8 cellular contexts compared by ENCODE assay signal in genomic region chr17:31095239-31096105, GRCh38. TPM values are rescaled to one million over a fixed set of nuclear protein-coding genes. Genes with fewer than 3 reads are reported as not detected.
DNase-seq lines count a peak whose midpoint lies in the region; ATAC-seq, FAIRE-seq and TF ChIP-seq lines count a peak whose summit lies in the region.

No MANE protein-coding gene starts in this region.

- intact Hi-C loops in psoas muscle (cut with DNase I) = no loop called here

- H3K27me3 ChIP-seq in SU-DHL-6 (ENCODE audit: low read length) (no peaks in the 10 kb centered on the region), psoas muscle (ENCODE audit: insufficient read depth in 3 of 3, low read length in 2 of 3) (no peaks in the 10 kb centered on the region)

- peak; percentile 60 to 77 for DNase-seq in A549 (ENCODE audit: low read depth in 1 of 2, low spot score in 1 of 2)
- DNase-seq in Jurkat, Clone E6-1 (ENCODE audit: low read depth, low spot score) = peak; percentile 23
- peak; percentile 79 for DNase-seq in astrocyte of the hippocampus (ENCODE audit: low read depth, low spot score)
- DNase-seq in hepatic stellate cell (ENCODE audit: low spot score) = peak; percentile 47
- peak; percentile 46 to 72 for DNase-seq in psoas muscle
- no peak for DNase-seq in occipital lobe (lab: John Stamatoyannopoulos, UW)

- H2AFZ ChIP-seq in SU-DHL-6 (ENCODE audit: low read depth, low read length, severe bottlenecking) = peak overlapping the region; percentile 75

- H3K9me3 ChIP-seq in A549 (no peaks in the 10 kb centered on the region), SU-DHL-6 (ENCODE audit: insufficient read depth, low read length) (no peaks in the 10 kb centered on the region), psoas muscle (no peaks in the 10 kb centered on the region)

- H3K4me2 ChIP-seq in A549 (peak overlapping the region; percentile 79), SU-DHL-6 (ENCODE audit: low read depth, low read length, poor library complexity, severe bottlenecking) (peak overlapping the region; percentile 85)

- POLR2A ChIA-PET in A549 (lab: Yijun Ruan, JAX) = interaction anchor here (0.7 to 2.8 kb wide), 3 partner anchors 22 to 174 kb away, joined by 3 to 15 read pairs (median 9); partner anchors contain the start of gene RNF135

- H3K4me3 ChIP-seq in A549 (peak overlapping the region; percentile 85), SU-DHL-6 (ENCODE audit: insufficient read depth, low read length, poor library complexity, severe bottlenecking) (peak overlapping the region; percentile 90), psoas muscle (peak overlapping the region; percentile 91)
- peak overlapping the region; percentile 71 for H3K4me3 ChIP-seq in Jurkat, Clone E6-1 (ENCODE audit: low read length)

- H3K36me3 ChIP-seq in SU-DHL-6 (ENCODE audit: low read length) (no peaks in the 10 kb centered on the region), psoas muscle (ENCODE audit: insufficient read depth in 1 of 2, low read depth in 1 of 2) (no peaks in the 10 kb centered on the region)

- peaks cover 18% of the 10 kb centered on the region for H3F3A ChIP-seq in SU-DHL-6 (ENCODE audit: insufficient read depth)

- no peaks in the 10 kb centered on the region for H4K20me1 ChIP-seq in SU-DHL-6 (ENCODE audit: low read depth, low read length)

- H3K4me1 ChIP-seq in A549 = peaks cover 22% of the 10 kb centered on the region; the same call in 2 of the 3 replicates
- peaks cover 4% of the 10 kb centered on the region for H3K4me1 ChIP-seq in psoas muscle

- TF ChIP-seq RAD21 in A549 (conservative IDR thresholded peaks at IDR 0.05 in 1 of 2, IDR thresholded peaks at IDR 0.05 in 1 of 2) = no peak

- H3K79me2 ChIP-seq in SU-DHL-6 (ENCODE audit: insufficient read depth, low read length) = peaks cover 27% of the 10 kb centered on the region

- TF ChIP-seq POLR2A in A549 (IDR thresholded peaks at IDR 0.05; ENCODE audit: low read length) = peak; percentile 32; the same call in 1 of the 2 replicates
- no peak for TF ChIP-seq POLR2A in GM18505 (IDR thresholded peaks at IDR 0.05; ENCODE audit: borderline replicate concordance, extremely low read depth, insufficient read depth, insufficient read length)

- 2% methylated on average over 18 of the region's 44 CpGs for WGBS in A549 (ENCODE audit: missing lambda C conversion rate)
- 1 to 2% (median 2%) methylated on average over 33 to 44 of the region's 44 CpGs for WGBS in psoas muscle, 3 donors

- peak overlapping the region; percentile 96 to 97 for H3K27ac ChIP-seq in A549
- peak overlapping the region; percentile 53 for H3K27ac ChIP-seq in SU-DHL-6 (ENCODE audit: low read depth, low read length)
- H3K27ac ChIP-seq in psoas muscle = peak overlapping the region; percentile 90

- peak; percentile 60 to 80 for ATAC-seq in A549
- peak; percentile 21 for ATAC-seq in GM18505 (IDR thresholded peaks at IDR 0.05; ENCODE audit: unreplicated experiment)
- ATAC-seq in psoas muscle = peak; percentile 51 to 71 (median 58)

- no peak for FAIRE-seq in A549 (lab: Jason Lieb, UNC)

- H3K9ac ChIP-seq in SU-DHL-6 (ENCODE audit: low read length) = peak overlapping the region; percentile 78

- TF ChIP-seq EP300 in A549 (IDR thresholded peaks at IDR 0.05) = no peak

- no peak for TF ChIP-seq CTCF in A549 (IDR thresholded peaks at IDR 0.05)
- no peak for TF ChIP-seq CTCF in SU-DHL-6 (IDR thresholded peaks at IDR 0.05; ENCODE audit: insufficient read depth, low read length, poor library complexity, severe bottlenecking)
- no peak for TF ChIP-seq CTCF in psoas muscle (IDR thresholded peaks at IDR 0.05)

- CTCF ChIA-PET in A549 (lab: Yijun Ruan, JAX) = interaction anchor here (0.6 to 2.2 kb wide), 11 partner anchors 8 to 166 kb away, joined by 3 to 8 read pairs (median 4); no protein-coding TSS in a partner anchor

- H3K9me2 ChIP-seq in SU-DHL-6 (replicated peaks; ENCODE audit: insufficient read depth, low read length) = no peaks in the 10 kb centered on the region

TF ChIP-seq in A549, 52 proteins besides CTCF, POLR2A, EP300 and RAD21:
- TF ChIP-seq ZSCAN20 (CRISPR knock-in tag; IDR thresholded peaks at IDR 0.05) (no peak), KDM5A (IDR thresholded peaks at IDR 0.05) (peak; percentile 47; the same call in 1 of the 2 replicates), PHF8 (IDR thresholded peaks at IDR 0.05; ENCODE audit: borderline replicate concordance, low read depth) (peak; percentile 72), CBX2 (IDR thresholded peaks at IDR 0.05; ENCODE audit: borderline replicate concordance, low read depth) (no peak)

RNA-seq across cellular contexts. Expression of gene NF1, which starts 0.7 kb away (rescaled TPM):
- polyA plus RNA-seq in A549 (2011; rRNA removed) (73.2 and 82.5 TPM in 2 replicates), A549 (2017; fragmentation: RNase III; extraction: RNeasy Plus Mini Kit Qiagen cat#74134 plus additional on column Dnase treatment) (15.9 to 17.6 TPM (median 16.6 TPM) in 3 replicates), psoas muscle (1 to 10 TPM; 3.5 to 8.1 (median 3.6) TPM)
- 16.5 and 17.0 TPM in 2 replicates for polyA plus RNA-seq in A549 (2012; cell fraction: cytosol; rRNA removed)
- polyA plus RNA-seq in A549 (2012; cell fraction: nucleus; rRNA removed) = 16.4 and 20.9 TPM in 2 replicates
- 144 and 186 TPM in 2 replicates for polyA minus RNA-seq in A549 (2011; rRNA and poly(A)+ RNA removed)
- polyA plus RNA-seq in Jurkat, Clone E6-1 (2012; ENCODE audit: insufficient read depth, insufficient read length) = 11.4 TPM
- total RNA-seq in psoas muscle (10 to 100 TPM; 27.4 to 35.5 (median 27.9) TPM), occipital lobe (107 TPM)
